ENCODE assay signal across 21 cellular contexts in the genomic region with DNA sequence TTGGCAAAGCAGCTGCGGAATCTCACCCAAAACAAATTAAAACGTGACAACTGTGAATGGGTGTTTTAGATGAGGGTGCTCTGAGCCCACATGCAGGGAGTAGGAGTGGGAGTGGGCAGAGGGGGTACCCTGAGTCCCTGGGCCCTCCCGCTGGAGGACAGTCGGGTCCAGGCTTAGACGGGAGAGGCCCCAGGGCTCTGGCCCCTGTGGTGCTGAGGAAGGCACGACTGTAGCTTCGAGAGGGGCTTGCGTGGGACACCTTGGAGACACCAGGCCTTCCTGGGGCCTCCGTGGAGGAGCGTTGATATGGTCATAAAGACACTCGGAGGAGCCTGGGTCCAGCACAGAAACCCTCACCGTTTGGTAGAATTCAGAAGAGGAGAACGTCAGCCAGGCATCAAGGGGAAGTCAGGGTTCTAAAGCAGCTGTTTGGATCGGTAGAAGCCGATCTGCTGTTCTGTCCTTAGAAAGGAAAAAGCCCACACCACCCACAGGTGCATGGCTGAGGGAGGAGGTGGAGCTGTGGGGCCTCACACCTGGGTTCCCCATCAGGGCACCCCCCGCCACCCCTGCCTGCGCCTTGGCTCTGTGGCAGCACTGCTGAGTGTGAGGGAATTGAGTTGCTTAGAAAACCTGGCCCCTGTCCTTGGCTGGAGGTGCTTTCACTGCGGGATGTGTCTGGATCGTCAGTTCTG. TPM values are rescaled to one million over a fixed set of nuclear protein-coding genes. Genes with fewer than 3 reads are reported as not detected.
DNase-seq lines count a peak whose midpoint lies in the region; ATAC-seq and TF ChIP-seq lines count a peak whose summit lies in the region.
"Had no signal": no experiment of that assay in that cellular context is flagged by ENCODE, and none has a peak within 500 bp of the region (broad histone marks: within the 10 kb centered on the region; RNA-seq: fewer than 3 reads in every experiment).

No MANE protein-coding gene starts in this region.

- H3K9ac ChIP-seq in neuronal stem cell (ENCODE audit: low read depth, low read length, poor library complexity): no peak overlapping the region

- DNase-seq in stimulated activated naive CD8-positive, alpha-beta T cell treated with anti-CD3 and anti-CD28 coated beads, Interleukin-15, amount 100 ng/mL, for 72 hours: no peak
- no peak for DNase-seq in stimulated activated naive CD8-positive, alpha-beta T cell treated with anti-CD3 and anti-CD28 coated beads, Interleukin-15, Interleukin-2, amounts not matched to agents 100 U/mL and 50 U/mL, for 24 hours
- no peak for DNase-seq in neuronal stem cell (ENCODE audit: low spot score)
- no peak for DNase-seq in coronary artery (ENCODE audit: low spot score)
- no peak for DNase-seq in stimulated activated CD4-positive, alpha-beta T cell treated with anti-CD3 and anti-CD28 coated beads, Interleukin-4, amount 100 ng/mL, for 24 hours
- DNase-seq: COR-L47, DMS 273 treated with DMSO at 0.1 percent for 48 hours, DMS79 treated with DMSO at 0.1 percent for 48 hours, KBM-7, MM.1S, NCI-H1092, NCI-H1436 treated with DMSO at 0.1 percent for 48 hours, NCI-H1930, NCI-H226, NCI-H524, NCI-H82, OCI-M1, SHP77 had no signal

- no peak overlapping the region for H3K4me2 ChIP-seq in neuronal stem cell (ENCODE audit: insufficient read depth, low read length, poor library complexity, severe bottlenecking)

- WGBS in neuronal stem cell (ENCODE audit: extremely low coverage in 2 of 2, insufficient read length in 2 of 2, insufficient replicate concordance in 1 of 2), 2 donors: no CpG with 5 or more reads among the region's 19 CpGs

- no peak for ATAC-seq in stimulated activated naive CD8-positive, alpha-beta T cell treated with anti-CD3 and anti-CD28 coated beads, Interleukin-15, amount 100 ng/mL, for 72 hours
- ATAC-seq in stimulated activated naive CD8-positive, alpha-beta T cell treated with anti-CD3 and anti-CD28 coated beads, Interleukin-15, Interleukin-2, amounts not matched to agents 100 U/mL and 50 U/mL, for 24 hours: no peak
- no peak for ATAC-seq in HG02970 (IDR thresholded peaks at IDR 0.05; ENCODE audit: low FRiP score, unreplicated experiment)

- peak overlapping the region; percentile 42 for H3K27ac ChIP-seq in cingulate gyrus (ENCODE audit: low read depth, low read length)
- H3K27ac ChIP-seq in neuronal stem cell (replicated peaks; ENCODE audit: low read length): no peak overlapping the region
- H3K27ac ChIP-seq in coronary artery: no peak overlapping the region
- H3K27ac ChIP-seq: C4-2B had no signal

- peak overlapping the region; percentile 43 for H4K8ac ChIP-seq in neuronal stem cell (ENCODE audit: low read depth, low read length)

- peaks cover 9% of the 10 kb centered on the region for H3K4me1 Mint-ChIP-seq in stimulated activated naive CD8-positive, alpha-beta T cell treated with anti-CD3 and anti-CD28 coated beads, Interleukin-15, amount 100 ng/mL, for 72 hours

- H2BK12ac ChIP-seq in neuronal stem cell (ENCODE audit: low read length): no peak overlapping the region

- peaks cover 1 to 5% of the 10 kb centered on the region in 2 donors for H3K9me3 ChIP-seq in neuronal stem cell (replicated peaks in 1 of 2; ENCODE audit: control insufficient read depth in 2 of 2, insufficient read depth in 1 of 2, low read depth in 1 of 2, low read length in 2 of 2)

- H4K91ac ChIP-seq in neuronal stem cell (ENCODE audit: low read depth, low read length, poor library complexity): no peak overlapping the region

- H3K9me3 Mint-ChIP-seq in stimulated activated naive CD8-positive, alpha-beta T cell treated with anti-CD3 and anti-CD28 coated beads, Interleukin-15, amount 100 ng/mL, for 72 hours: no peaks in the 10 kb centered on the region

- peak overlapping the region; percentile 38 for H3K14ac ChIP-seq in neuronal stem cell (ENCODE audit: low read length)

- no peaks in the 10 kb centered on the region for H3K27me3 ChIP-seq in neuronal stem cell (ENCODE audit: control insufficient read depth in 3 of 3, insufficient read depth in 3 of 3, low read depth in 1 of 3, low read length in 3 of 3)

- H2AK5ac ChIP-seq in neuronal stem cell (ENCODE audit: low read depth, low read length): no peak overlapping the region

- no peak for TF ChIP-seq CTCF in coronary artery (IDR thresholded peaks at IDR 0.05)

- H3K27ac Mint-ChIP-seq in stimulated activated naive CD8-positive, alpha-beta T cell treated with anti-CD3 and anti-CD28 coated beads, Interleukin-15, amount 100 ng/mL, for 72 hours: peak overlapping the region; percentile 6 to 85

- peaks cover 3% of the 10 kb centered on the region for H3K79me1 ChIP-seq in neuronal stem cell (ENCODE audit: low read depth, low read length)

- H2AFZ ChIP-seq in neuronal stem cell (ENCODE audit: low read length): no peak overlapping the region

- H3K4me3 Mint-ChIP-seq in stimulated activated naive CD8-positive, alpha-beta T cell treated with anti-CD3 and anti-CD28 coated beads, Interleukin-15, amount 100 ng/mL, for 72 hours: no peak overlapping the region

- no peak overlapping the region for H2BK120ac ChIP-seq in neuronal stem cell (ENCODE audit: low read depth, low read length)

- H3K23ac ChIP-seq in neuronal stem cell (ENCODE audit: low read depth, low read length, poor library complexity): peak overlapping the region; percentile 73

- H3K4me1 ChIP-seq in neuronal stem cell (ENCODE audit: control insufficient read depth in 2 of 2, insufficient read depth in 1 of 2, low read depth in 1 of 2, low read length in 2 of 2): no peaks in the 10 kb centered on the region

- peak overlapping the region; percentile 66 for H3K4ac ChIP-seq in neuronal stem cell (ENCODE audit: low read length)

- H2BK5ac ChIP-seq in neuronal stem cell (ENCODE audit: low read length): no peak overlapping the region

- H3K4me3 ChIP-seq in neuronal stem cell (ENCODE audit: low read length in 2 of 2) (no peak overlapping the region), coronary artery (no peak overlapping the region)

- H2BK15ac ChIP-seq in neuronal stem cell (ENCODE audit: low read length): no peak overlapping the region

- H3K36me3 ChIP-seq in neuronal stem cell (replicated peaks in 1 of 2; ENCODE audit: control insufficient read depth in 2 of 2, insufficient read depth in 2 of 2, low read length in 2 of 2): peaks cover 16 to 31% of the 10 kb centered on the region in 2 donors

- H3K18ac ChIP-seq in neuronal stem cell (ENCODE audit: low read length): no peak overlapping the region

- no peaks in the 10 kb centered on the region for H3K27me3 Mint-ChIP-seq in stimulated activated naive CD8-positive, alpha-beta T cell treated with anti-CD3 and anti-CD28 coated beads, Interleukin-15, amount 100 ng/mL, for 72 hours

RNA-seq across cellular contexts. Expression of a gene that starts 18.4 kb away (rescaled TPM):
- 35.6 TPM for polyA plus RNA-seq in neuronal stem cell (2013, experiment 1 of 2)
- 34.0 TPM for polyA plus RNA-seq in neuronal stem cell (2013, experiment 2 of 2)

RNA-seq across cellular contexts. Expression of a gene that starts 52.3 kb away (rescaled TPM):
- 52.9 TPM for polyA plus RNA-seq in neuronal stem cell (2013, experiment 1 of 2)
- polyA plus RNA-seq in neuronal stem cell (2013, experiment 2 of 2): 52.2 TPM
